Comparison of ENCODE assay signal across 14 cellular contexts in genomic region chr6:142416179-142416578, GRCh38.
DNase-seq lines count a peak whose midpoint lies in the region; ATAC-seq and TF ChIP-seq lines count a peak whose summit lies in the region.
"Had no signal": no experiment of that assay in that cellular context is flagged by ENCODE, and none has a peak within 500 bp of the region (broad histone marks: within the 10 kb centered on the region; RNA-seq: fewer than 3 reads in every experiment).

No MANE protein-coding gene starts in this region.

- no peak overlapping the region for H3K4me3 Mint-ChIP-seq in GM23338
- no peak overlapping the region for H3K4me3 Mint-ChIP-seq in activated CD4-positive, alpha-beta memory T cell treated with anti-CD3 and anti-CD28 coated beads for 36 hours
- H3K4me3 Mint-ChIP-seq: naive B cell had no signal

- DNase-seq in GM23338 (ENCODE audit: low spot score) = peak; percentile 20
- no peak for DNase-seq in SK-N-SH
- peak; percentile 79 for DNase-seq in fibroblast of the conjunctiva (ENCODE audit: low read depth)
- peak; percentile 95 for DNase-seq in skeletal muscle cell (ENCODE audit: low read depth)
- no peak for DNase-seq in globus pallidus (ENCODE audit: low spot score)
- DNase-seq in left lobe of liver (ENCODE audit: low spot score) = no peak
- no peak for DNase-seq in activated CD4-positive, alpha-beta memory T cell treated with anti-CD3 and anti-CD28 coated beads for 36 hours
- DNase-seq: activated CD4-positive, CD25-positive, alpha-beta regulatory T cell; gastrocnemius medialis; naive B cell; stimulated activated CD4-positive, alpha-beta T cell treated with anti-CD3 and anti-CD28 coated beads, Interleukin-4, amount 100 ng/mL, for 1 hour; thyroid gland had no signal

- peaks cover 7% of the 10 kb centered on the region; the same call in 1 of the 2 replicates for H3K9me2 ChIP-seq in GM23338 (ENCODE audit: insufficient read depth)
- no peaks in the 10 kb centered on the region for H3K9me2 ChIP-seq in SK-N-SH

- ATAC-seq in GM23338 = no peak; the same call in 1 of the 3 replicates
- ATAC-seq in left lobe of liver = no peak
- ATAC-seq in GM19452 (IDR thresholded peaks at IDR 0.05; ENCODE audit: unreplicated experiment) = no peak
- ATAC-seq: activated naive CD4-positive, alpha-beta T cell treated with anti-CD3 and anti-CD28 coated beads, Interleukin-2, amount 50 U/mL, for 72 hours; gastrocnemius medialis had no signal

- H3F3A ChIP-seq in GM23338 (replicated peaks; ENCODE audit: low read depth) = no peaks in the 10 kb centered on the region
- peaks cover 67% of the 10 kb centered on the region for H3F3A ChIP-seq in SK-N-SH (replicated peaks; ENCODE audit: insufficient read depth)

- H3K27ac Mint-ChIP-seq in GM23338 = no peak overlapping the region; the same call in 1 of the 2 replicates
- no peak overlapping the region for H3K27ac Mint-ChIP-seq in activated CD4-positive, alpha-beta memory T cell treated with anti-CD3 and anti-CD28 coated beads for 36 hours
- H3K27ac Mint-ChIP-seq: activated naive CD4-positive, alpha-beta T cell treated with anti-CD3 and anti-CD28 coated beads, Interleukin-2, amount 50 U/mL, for 72 hours; naive B cell had no signal

- no peak for TF ChIP-seq CTCF in GM23338 (conservative IDR thresholded peaks at IDR 0.05; ENCODE audit: low read depth in 2 of 2)
- TF ChIP-seq CTCF in SK-N-SH (IDR thresholded peaks at IDR 0.05) = no peak

- H2AFZ ChIP-seq in GM23338 = no peak overlapping the region
- H2AFZ ChIP-seq in SK-N-SH (ENCODE audit: low read depth) = 0 out of 2 replicates have a peak overlapping the region, but pooled peaks have one; percentile 10

- H3K79me2 ChIP-seq in GM23338 (replicated peaks; ENCODE audit: insufficient read depth) (no peaks in the 10 kb centered on the region), SK-N-SH (ENCODE audit: insufficient read depth) (peaks cover 10% of the 10 kb centered on the region)

- H3K36me3 Mint-ChIP-seq in GM23338 (ENCODE audit: low read depth) = no peaks in the 10 kb centered on the region
- no peaks in the 10 kb centered on the region for H3K36me3 Mint-ChIP-seq in activated CD4-positive, alpha-beta memory T cell treated with anti-CD3 and anti-CD28 coated beads for 36 hours
- H3K36me3 Mint-ChIP-seq: activated naive CD4-positive, alpha-beta T cell treated with anti-CD3 and anti-CD28 coated beads, Interleukin-2, amount 50 U/mL, for 72 hours; naive B cell had no signal

- H3K4me1 ChIP-seq in GM23338 (ENCODE audit: insufficient read depth) = peaks cover 53% of the 10 kb centered on the region
- H3K4me1 ChIP-seq in SK-N-SH (ENCODE audit: control insufficient read depth in 1 of 2, insufficient read depth in 2 of 2, low read depth in 1 of 2, low read length in 1 of 2) = peaks cover 0 to 36% of the 10 kb centered on the region in 2 experiments; a peak in 3 of 4 replicates
- H3K4me1 ChIP-seq: gastrocnemius medialis, thyroid gland had no signal

- H3K4me3 ChIP-seq in GM23338 (no peak overlapping the region), SK-N-SH (ENCODE audit: low read depth in 2 of 2, low read length in 1 of 2) (no peak overlapping the region), skeletal muscle cell (ENCODE audit: low read depth, low read length) (no peak overlapping the region)
- H3K4me3 ChIP-seq: gastrocnemius medialis, thyroid gland had no signal

- H3K9ac ChIP-seq in SK-N-SH = peak overlapping the region; percentile 67; the same call in 1 of the 2 replicates

- intact Hi-C loops in activated CD4-positive, alpha-beta memory T cell treated with anti-CD3 and anti-CD28 coated beads for 36 hours (cut with micrococcal nuclease) = no loop called here

- no peaks in the 10 kb centered on the region for H4K20me1 ChIP-seq in GM23338 (replicated peaks; ENCODE audit: insufficient read depth)
- no peaks in the 10 kb centered on the region for H4K20me1 ChIP-seq in SK-N-SH (ENCODE audit: insufficient read depth)

- CTCF ChIA-PET in SK-N-SH (lab: Yijun Ruan, JAX) = no interaction called here
- CTCF ChIA-PET in activated CD4-positive, alpha-beta memory T cell treated with anti-CD3 and anti-CD28 coated beads for 36 hours (lab: Charles Lee) = no interaction called here

- no peaks in the 10 kb centered on the region for H3K27me3 Mint-ChIP-seq in GM23338 (ENCODE audit: insufficient read depth, low read depth, poor library complexity)
- peaks cover 14% of the 10 kb centered on the region for H3K27me3 Mint-ChIP-seq in activated CD4-positive, alpha-beta memory T cell treated with anti-CD3 and anti-CD28 coated beads for 36 hours
- H3K27me3 Mint-ChIP-seq: naive B cell had no signal

- 0 out of 2 replicates have a peak overlapping the region, but pooled peaks have one; percentile 64 for H3K27ac ChIP-seq in GM23338 (ENCODE audit: low read depth)
- H3K27ac ChIP-seq in SK-N-SH (ENCODE audit: low read depth in 2 of 2, low read length in 1 of 2) = peak overlapping the region; percentile 47 to 98; a peak in 3 of 4 replicates
- H3K27ac ChIP-seq: gastrocnemius medialis, thyroid gland had no signal

- H3K4me2 ChIP-seq in GM23338 (peak overlapping the region; percentile 37; the same call in 1 of the 2 replicates), SK-N-SH (peak overlapping the region; percentile 56; the same call in 1 of the 2 replicates)

- POLR2A ChIA-PET in SK-N-SH (lab: Yijun Ruan, JAX) = no interaction called here
- POLR2A ChIA-PET in activated CD4-positive, alpha-beta memory T cell treated with anti-CD3 and anti-CD28 coated beads for 36 hours (lab: Charles Lee) = no interaction called here

- WGBS in SK-N-SH (ENCODE audit: low lambda C conversion rate) = 2% methylated on average over 3 of the region's 3 CpGs

- TF ChIP-seq RAD21 in SK-N-SH (IDR thresholded peaks at IDR 0.05; ENCODE audit: low read length) = no peak

- no peaks in the 10 kb centered on the region for H3K9me3 Mint-ChIP-seq in GM23338
- H3K9me3 Mint-ChIP-seq in activated CD4-positive, alpha-beta memory T cell treated with anti-CD3 and anti-CD28 coated beads for 36 hours = no peaks in the 10 kb centered on the region
- H3K9me3 Mint-ChIP-seq: activated naive CD4-positive, alpha-beta T cell treated with anti-CD3 and anti-CD28 coated beads, Interleukin-2, amount 50 U/mL, for 72 hours; naive B cell had no signal

- no peaks in the 10 kb centered on the region for H3K9me3 ChIP-seq in SK-N-SH
- H3K9me3 ChIP-seq: gastrocnemius medialis, thyroid gland had no signal

- peak in 1 of 2 experiments; percentile 63; a peak in 1 of 4 replicates for TF ChIP-seq EP300 in SK-N-SH (IDR thresholded peaks at IDR 0.05; ENCODE audit: borderline replicate concordance in 1 of 2, low read depth in 1 of 2, low read length in 1 of 2)

- H3K27me3 ChIP-seq in GM23338 (ENCODE audit: insufficient read depth) = no peaks in the 10 kb centered on the region
- no peaks in the 10 kb centered on the region for H3K27me3 ChIP-seq in SK-N-SH (ENCODE audit: insufficient read depth)
- H3K27me3 ChIP-seq: gastrocnemius medialis, thyroid gland had no signal

- H3K36me3 ChIP-seq in GM23338 (ENCODE audit: insufficient read depth) (no peaks in the 10 kb centered on the region), SK-N-SH (replicated peaks in 1 of 2; ENCODE audit: control insufficient read depth in 1 of 2, insufficient read depth in 2 of 2, low read length in 1 of 2) (peaks cover 48 to 61% of the 10 kb centered on the region in 2 experiments)
- H3K36me3 ChIP-seq: gastrocnemius medialis, thyroid gland had no signal

- H3K4me1 Mint-ChIP-seq in GM23338 = peaks cover 31% of the 10 kb centered on the region
- H3K4me1 Mint-ChIP-seq in activated CD4-positive, alpha-beta memory T cell treated with anti-CD3 and anti-CD28 coated beads for 36 hours (ENCODE audit: low read depth) = peaks cover 2% of the 10 kb centered on the region
- H3K4me1 Mint-ChIP-seq: naive B cell had no signal

TF ChIP-seq in GM23338, 12 proteins besides CTCF, POLR2A, EP300 and RAD21 (continues in another document):
- TF ChIP-seq ZNF331 (CRISPR knock-in tag; IDR thresholded peaks at IDR 0.05; ENCODE audit: low read depth) = no peak

TF ChIP-seq in SK-N-SH, 30 proteins besides CTCF, POLR2A, EP300 and RAD21 (continues in another document):
- TF ChIP-seq TCF12 (IDR thresholded peaks at IDR 0.05) (peak; percentile 85), MAX (IDR thresholded peaks at IDR 0.05; ENCODE audit: low read depth) (peak; percentile 63), FOXM1 (IDR thresholded peaks at IDR 0.05; ENCODE audit: low read depth) (no peak), RXRA (IDR thresholded peaks at IDR 0.05; ENCODE audit: borderline replicate concordance, low read depth) (peak; percentile 29; the same call in 1 of the 2 replicates), FOSL2 (IDR thresholded peaks at IDR 0.05; ENCODE audit: borderline replicate concordance, low read depth) (peak; percentile 79), IRF3 (IDR thresholded peaks at IDR 0.05; ENCODE audit: low read depth, low read length) (no peak), TEAD4 (IDR thresholded peaks at IDR 0.05; ENCODE audit: borderline replicate concordance, insufficient read depth) (peak; percentile 63; the same call in 1 of the 2 replicates), NFIC (IDR thresholded peaks at IDR 0.05; ENCODE audit: borderline replicate concordance) (peak; percentile 76), EZH2phosphoT487 (IDR thresholded peaks at IDR 0.05; ENCODE audit: borderline replicate concordance, low read depth) (no peak), ELF1 (IDR thresholded peaks at IDR 0.05) (no peak), JUND (IDR thresholded peaks at IDR 0.05) (peak; percentile 75), NRF1 (IDR thresholded peaks at IDR 0.05; ENCODE audit: low read depth, low read length) (no peak), MEF2A (IDR thresholded peaks at IDR 0.05; ENCODE audit: borderline replicate concordance, low read depth) (no peak)

Comparison
In these comparisons a context has a peak if more than half of its experiments do, and no peak if none do; other contexts are left out.
1. DNase-seq: peak in GM23338 (single experiment), fibroblast of the conjunctiva (single experiment) and skeletal muscle cell (single experiment); none in SK-N-SH (single experiment), globus pallidus (single experiment), left lobe of liver (single experiment) and activated CD4-positive, alpha-beta memory T cell treated with anti-CD3 and anti-CD28 coated beads for 36 hours (single experiment).